ENCODE assay signal across 30 cellular contexts in the genomic region with DNA sequence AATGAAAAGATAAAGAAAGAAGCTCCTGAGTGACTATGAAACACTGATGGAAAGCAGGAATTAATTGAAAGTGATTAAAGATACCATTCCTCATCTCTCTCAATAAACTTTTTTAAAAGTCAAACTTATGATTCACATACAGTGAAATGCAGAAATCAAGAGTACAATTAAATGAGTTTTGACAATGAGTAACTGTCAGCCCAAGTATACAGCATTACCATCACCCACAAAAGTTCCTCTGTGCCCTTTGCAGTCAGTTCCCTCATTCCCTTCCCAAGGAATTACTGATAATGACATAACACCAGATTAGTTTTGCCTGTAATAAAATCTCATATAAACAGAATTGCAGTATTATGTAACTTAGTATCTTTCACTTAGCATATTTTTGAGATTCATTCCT. TPM values are rescaled to one million over a fixed set of nuclear protein-coding genes. Genes with fewer than 3 reads are reported as not detected.
DNase-seq lines count a peak whose midpoint lies in the region; ATAC-seq and TF ChIP-seq lines count a peak whose summit lies in the region.
"Had no signal": no experiment of that assay in that cellular context is flagged by ENCODE, and none has a peak within 500 bp of the region (broad histone marks: within the 10 kb centered on the region; RNA-seq: fewer than 3 reads in every experiment).

No MANE protein-coding gene starts in this region.

- H3K9me3 Mint-ChIP-seq in GM23338 = no peaks in the 10 kb centered on the region
- H3K9me3 Mint-ChIP-seq: central memory CD8-positive, alpha-beta T cell; dendritic cell treated with granulocyte-macrophage colony-stimulating factor and Interleukin-4, amounts not matched to agents 40 ng/mL and 50 ng/mL, for 4 days had no signal

- intact Hi-C loops in left colon (cut with DNase I, micrococcal nuclease) = no loop called here

- peaks cover 3% of the 10 kb centered on the region; the same call in 1 of the 3 replicates for H3K4me1 Mint-ChIP-seq in GM23338

- TF ChIP-seq RAD21 in SK-N-SH (IDR thresholded peaks at IDR 0.05; ENCODE audit: low read length) = no peak

- H2AFZ ChIP-seq in GM23338 (no peak overlapping the region), SK-N-SH (ENCODE audit: low read depth) (no peak overlapping the region)

- 0 out of 2 replicates have a peak overlapping the region, but pooled peaks have one; percentile 21 for H3K27ac Mint-ChIP-seq in GM23338
- H3K27ac Mint-ChIP-seq: dendritic cell treated with granulocyte-macrophage colony-stimulating factor and Interleukin-4, amounts not matched to agents 40 ng/mL and 50 ng/mL, for 4 days had no signal

- TF ChIP-seq EP300 in SK-N-SH (IDR thresholded peaks at IDR 0.05; ENCODE audit: borderline replicate concordance in 1 of 2, low read depth in 1 of 2, low read length in 1 of 2) = peak; percentile 7 to 77; a peak in 2 of 4 replicates

- H3K9me2 ChIP-seq in GM23338 (ENCODE audit: insufficient read depth) (no peaks in the 10 kb centered on the region), SK-N-SH (no peaks in the 10 kb centered on the region)

- H3K36me3 ChIP-seq in GM23338 (ENCODE audit: insufficient read depth) (no peaks in the 10 kb centered on the region), SK-N-SH (replicated peaks in 1 of 2; ENCODE audit: control insufficient read depth in 1 of 2, insufficient read depth in 2 of 2, low read length in 1 of 2) (peaks cover 8 to 26% of the 10 kb centered on the region in 2 experiments)

- H3K27ac ChIP-seq in GM23338 (ENCODE audit: low read depth) (no peak overlapping the region), SK-N-SH (ENCODE audit: low read depth in 2 of 2, low read length in 1 of 2) (peak overlapping the region in 1 of 2 experiments; percentile 63; a peak in 2 of 4 replicates)
- H3K27ac ChIP-seq: C4-2B, esophagus muscularis mucosa, gastroesophageal sphincter, left lung, right lobe of liver, SK-N-MC had no signal

- H3K79me2 ChIP-seq in GM23338 (replicated peaks; ENCODE audit: insufficient read depth) (peaks cover 30% of the 10 kb centered on the region), SK-N-SH (ENCODE audit: insufficient read depth) (peaks cover 53% of the 10 kb centered on the region)

- DNase-seq in EH (ENCODE audit: low read depth) = peak; percentile 91
- DNase-seq in GM23338 (ENCODE audit: low spot score) = no peak
- no peak for DNase-seq in SK-N-SH
- no peak for DNase-seq in left colon
- no peak for DNase-seq in H4 (ENCODE audit: low spot score)
- DNase-seq: activated CD4-positive, alpha-beta T cell treated with anti-CD3 and anti-CD28 coated beads for 4 hours; activated CD8-positive, alpha-beta memory T cell treated with anti-CD3 and anti-CD28 coated beads for 24 hours; activated naive CD4-positive, alpha-beta T cell; activated T-cell treated with anti-CD3 and anti-CD28 coated beads, Interleukin-2, amount 50 U/mL, for 1 hour; Calu3; hippocampal formation; left lung; mesendoderm; NCI-H1105; NCI-H2081; NCI-H2227 treated with DMSO at 0.1 percent for 48 hours; NCI-H69; right lobe of liver; RPMI8226; stimulated activated naive CD4-positive, alpha-beta T cell treated with Interleukin-2 at 50 U/mL for 16 hours had no signal

- no peaks in the 10 kb centered on the region for H3K27me3 ChIP-seq in GM23338 (ENCODE audit: insufficient read depth)
- H3K27me3 ChIP-seq in SK-N-SH (ENCODE audit: insufficient read depth) = no peaks in the 10 kb centered on the region
- H3K27me3 ChIP-seq: esophagus muscularis mucosa, gastroesophageal sphincter, left lung, right lobe of liver had no signal

- ATAC-seq in GM23338 (no peak), left colon (peak; percentile 52), GM18868 (IDR thresholded peaks at IDR 0.05; ENCODE audit: unreplicated experiment) (no peak), GM18502 (IDR thresholded peaks at IDR 0.05; ENCODE audit: poor library complexity, unreplicated experiment) (no peak), HG03095 (IDR thresholded peaks at IDR 0.05; ENCODE audit: unreplicated experiment) (no peak)
- ATAC-seq: gastroesophageal sphincter, HCT116, left lung, right lobe of liver had no signal

- H3K9me3 ChIP-seq in SK-N-SH = no peaks in the 10 kb centered on the region
- H3K9me3 ChIP-seq: esophagus muscularis mucosa, gastroesophageal sphincter, left lung, right lobe of liver had no signal

- no peaks in the 10 kb centered on the region for H3K4me1 ChIP-seq in GM23338 (ENCODE audit: insufficient read depth)
- H3K4me1 ChIP-seq in SK-N-SH (ENCODE audit: control insufficient read depth in 1 of 2, insufficient read depth in 2 of 2, low read depth in 1 of 2, low read length in 1 of 2) = peaks cover 0 to 9% of the 10 kb centered on the region in 2 experiments; a peak in 1 of 4 replicates
- H3K4me1 ChIP-seq: left lung, right lobe of liver had no signal

- TF ChIP-seq CTCF in GM23338 (conservative IDR thresholded peaks at IDR 0.05; ENCODE audit: low read depth in 2 of 2) (no peak), SK-N-SH (IDR thresholded peaks at IDR 0.05) (no peak)

- H3F3A ChIP-seq in GM23338 (replicated peaks; ENCODE audit: low read depth) (no peaks in the 10 kb centered on the region), SK-N-SH (replicated peaks; ENCODE audit: insufficient read depth) (peaks cover 30% of the 10 kb centered on the region)

- H3K9ac ChIP-seq in SK-N-SH = no peak overlapping the region

- H4K20me1 ChIP-seq in GM23338 (replicated peaks; ENCODE audit: insufficient read depth) (no peaks in the 10 kb centered on the region), SK-N-SH (ENCODE audit: insufficient read depth) (no peaks in the 10 kb centered on the region)

- POLR2A ChIA-PET in SK-N-SH (lab: Yijun Ruan, JAX) = no interaction called here

- CTCF ChIA-PET in SK-N-SH (lab: Yijun Ruan, JAX) = interaction anchor here (0.8 to 2.7 kb wide), 3 partner anchors 10 to 58 kb away, joined by 3 to 8 read pairs (median 5); no protein-coding TSS in a partner anchor

- H3K4me3 ChIP-seq in GM23338 (no peak overlapping the region), SK-N-SH (ENCODE audit: low read depth in 2 of 2, low read length in 1 of 2) (no peak overlapping the region)
- H3K4me3 ChIP-seq: esophagus muscularis mucosa, gastroesophageal sphincter, left lung, right lobe of liver, SK-N-MC had no signal

- no peaks in the 10 kb centered on the region for H3K27me3 Mint-ChIP-seq in GM23338 (ENCODE audit: insufficient read depth, low read depth, poor library complexity)
- H3K27me3 Mint-ChIP-seq: central memory CD8-positive, alpha-beta T cell; dendritic cell treated with granulocyte-macrophage colony-stimulating factor and Interleukin-4, amounts not matched to agents 40 ng/mL and 50 ng/mL, for 4 days had no signal

- H3K4me2 ChIP-seq in GM23338 = no peak overlapping the region
- H3K4me2 ChIP-seq in SK-N-SH = no peak overlapping the region

- H3K4me3 Mint-ChIP-seq in GM23338 = no peak overlapping the region
- H3K4me3 Mint-ChIP-seq: central memory CD8-positive, alpha-beta T cell; dendritic cell treated with granulocyte-macrophage colony-stimulating factor and Interleukin-4, amounts not matched to agents 40 ng/mL and 50 ng/mL, for 4 days had no signal

- H3K36me3 Mint-ChIP-seq in GM23338 (ENCODE audit: low read depth) = peaks cover 9% of the 10 kb centered on the region; the same call in 2 of the 3 replicates

TF ChIP-seq in GM23338, 12 proteins besides CTCF, POLR2A, EP300 and RAD21 (continues in another document):
- TF ChIP-seq, protein P1, sequence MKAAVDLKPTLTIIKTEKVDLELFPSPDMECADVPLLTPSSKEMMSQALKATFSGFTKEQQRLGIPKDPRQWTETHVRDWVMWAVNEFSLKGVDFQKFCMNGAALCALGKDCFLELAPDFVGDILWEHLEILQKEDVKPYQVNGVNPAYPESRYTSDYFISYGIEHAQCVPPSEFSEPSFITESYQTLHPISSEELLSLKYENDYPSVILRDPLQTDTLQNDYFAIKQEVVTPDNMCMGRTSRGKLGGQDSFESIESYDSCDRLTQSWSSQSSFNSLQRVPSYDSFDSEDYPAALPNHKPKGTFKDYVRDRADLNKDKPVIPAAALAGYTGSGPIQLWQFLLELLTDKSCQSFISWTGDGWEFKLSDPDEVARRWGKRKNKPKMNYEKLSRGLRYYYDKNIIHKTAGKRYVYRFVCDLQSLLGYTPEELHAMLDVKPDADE (IDR thresholded peaks at IDR 0.05) = no peak
- TF ChIP-seq STAT1 (IDR thresholded peaks at IDR 0.05; ENCODE audit: unreplicated experiment) (no peak), EZH2phosphoT487 (IDR thresholded peaks at IDR 0.05; ENCODE audit: unreplicated experiment) (no peak), POLR2AphosphoS5 (IDR thresholded peaks at IDR 0.05; ENCODE audit: low read depth) (no peak)

TF ChIP-seq in SK-N-SH, 30 proteins besides CTCF, POLR2A, EP300 and RAD21 (continues in another document):
- TF ChIP-seq, protein P2, sequence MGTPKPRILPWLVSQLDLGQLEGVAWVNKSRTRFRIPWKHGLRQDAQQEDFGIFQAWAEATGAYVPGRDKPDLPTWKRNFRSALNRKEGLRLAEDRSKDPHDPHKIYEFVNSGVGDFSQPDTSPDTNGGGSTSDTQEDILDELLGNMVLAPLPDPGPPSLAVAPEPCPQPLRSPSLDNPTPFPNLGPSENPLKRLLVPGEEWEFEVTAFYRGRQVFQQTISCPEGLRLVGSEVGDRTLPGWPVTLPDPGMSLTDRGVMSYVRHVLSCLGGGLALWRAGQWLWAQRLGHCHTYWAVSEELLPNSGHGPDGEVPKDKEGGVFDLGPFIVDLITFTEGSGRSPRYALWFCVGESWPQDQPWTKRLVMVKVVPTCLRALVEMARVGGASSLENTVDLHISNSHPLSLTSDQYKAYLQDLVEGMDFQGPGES (IDR thresholded peaks at IDR 0.05; ENCODE audit: low read depth, low read length) = no peak
- TF ChIP-seq GABPA (IDR thresholded peaks at IDR 0.05; ENCODE audit: low read depth) (no peak), RCOR1 (IDR thresholded peaks at IDR 0.05; ENCODE audit: low read length) (no peak), EZH2phosphoT487 (IDR thresholded peaks at IDR 0.05; ENCODE audit: borderline replicate concordance, low read depth) (no peak), NFIC (IDR thresholded peaks at IDR 0.05; ENCODE audit: borderline replicate concordance) (no peak), NRF1 (IDR thresholded peaks at IDR 0.05; ENCODE audit: low read depth, low read length) (no peak), GATA2 (CRISPR knock-in tag; IDR thresholded peaks at IDR 0.05) (no peak), TAF1 (IDR thresholded peaks at IDR 0.05; ENCODE audit: borderline replicate concordance, low read depth, low read length) (no peak), SIN3A (IDR thresholded peaks at IDR 0.05; ENCODE audit: borderline replicate concordance, low read depth, low read length) (no peak)
- TF ChIP-seq, protein P3, sequence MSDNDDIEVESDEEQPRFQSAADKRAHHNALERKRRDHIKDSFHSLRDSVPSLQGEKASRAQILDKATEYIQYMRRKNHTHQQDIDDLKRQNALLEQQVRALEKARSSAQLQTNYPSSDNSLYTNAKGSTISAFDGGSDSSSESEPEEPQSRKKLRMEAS (IDR thresholded peaks at IDR 0.05; ENCODE audit: low read depth) = no peak

RNA-seq across cellular contexts. Expression of a gene that starts 44.5 kb away (rescaled TPM):
- total RNA-seq in GM23338 (2014; rRNA removed; shearing (Covaris generic)) = 48.2 and 51.1 TPM in 2 replicates
- 25.8 and 31.6 TPM in 2 replicates for polyA plus RNA-seq in GM23338 (2016; fragmentation: Nextera tagmentation; extraction: Ambion mirVana)
- 15.5 and 16.7 TPM in 2 replicates for polyA plus RNA-seq in SK-N-SH (2012; rRNA removed)
- 22.0 and 27.8 TPM in 2 replicates for polyA plus RNA-seq in SK-N-SH (2012; cell fraction: cytosol; rRNA removed)
- polyA plus RNA-seq in SK-N-SH (2012; cell fraction: nucleus; rRNA removed) = 8.9 and 15.9 TPM in 2 replicates
- total RNA-seq in left colon = 10 to 100 TPM; 43.7 to 46.7 TPM
- 42.5 and 43.1 TPM in 2 replicates for total RNA-seq in H4 (2014; rRNA removed; shearing (Covaris generic))
